Comparison of ENCODE assay signal across 27 cellular contexts in genomic region chr15:99110093-99110492, GRCh38. TPM values are rescaled to one million over a fixed set of nuclear protein-coding genes. Genes with fewer than 3 reads are reported as not detected.
DNase-seq lines count a peak whose midpoint lies in the region; ATAC-seq and TF ChIP-seq lines count a peak whose summit lies in the region.
"Had no signal": no experiment of that assay in that cellular context is flagged by ENCODE, and none has a peak within 500 bp of the region (broad histone marks: within the 10 kb centered on the region; RNA-seq: fewer than 3 reads in every experiment).

No MANE protein-coding gene starts in this region.

- H3K4me1 ChIP-seq in ascending aorta (peaks cover 16 to 51% of the 10 kb centered on the region in 2 donors), endodermal cell (ENCODE audit: control insufficient read depth, insufficient read depth, low read length) (no peaks in the 10 kb centered on the region), thoracic aorta (ENCODE audit: control insufficient read depth in 1 of 2, low read depth in 2 of 2) (peaks cover 21 to 67% of the 10 kb centered on the region in 2 donors)
- H3K4me1 ChIP-seq: neural progenitor cell had no signal

- H3K27ac Mint-ChIP-seq in endodermal cell: peak overlapping the region; percentile 23
- peak overlapping the region; percentile 87 for H3K27ac Mint-ChIP-seq in neural crest cell (ENCODE audit: unreplicated experiment)
- H3K27ac Mint-ChIP-seq: activated T-cell treated with anti-CD3 and anti-CD28 coated beads, Interleukin-2, amount 50 U/mL, for 24 hours; neural progenitor cell; stimulated activated naive CD8-positive, alpha-beta T cell treated with anti-CD3 and anti-CD28 coated beads, Interleukin-15, Interleukin-2, amounts not matched to agents 100 ng/mL and 50 ng/mL, for 24 hours; T-helper 2 cell treated with Interferon-gamma antibody and Interleukin-4, amounts not matched to agents 5 μg/mL and 100 μg/mL, for 36 hours had no signal

- H3K27me3 Mint-ChIP-seq in endodermal cell (ENCODE audit: insufficient read depth) (peaks cover 13% of the 10 kb centered on the region), neural crest cell (ENCODE audit: low read depth) (peaks cover 27% of the 10 kb centered on the region)

- H3K9me3 Mint-ChIP-seq in endodermal cell: no peaks in the 10 kb centered on the region
- no peaks in the 10 kb centered on the region for H3K9me3 Mint-ChIP-seq in neural crest cell
- H3K9me3 Mint-ChIP-seq: activated T-cell treated with anti-CD3 and anti-CD28 coated beads, Interleukin-2, amount 50 U/mL, for 24 hours; effector memory CD8-positive, alpha-beta T cell; neural progenitor cell; stimulated activated naive CD8-positive, alpha-beta T cell treated with anti-CD3 and anti-CD28 coated beads, Interleukin-15, Interleukin-2, amounts not matched to agents 100 ng/mL and 50 ng/mL, for 24 hours; T-helper 2 cell treated with Interferon-gamma antibody and Interleukin-4, amounts not matched to agents 5 μg/mL and 100 μg/mL, for 36 hours had no signal

- H3K4me1 Mint-ChIP-seq in endodermal cell (peaks cover 10% of the 10 kb centered on the region), neural crest cell (peaks cover 6% of the 10 kb centered on the region)

- H3K27me3 ChIP-seq in ascending aorta (no peaks in the 10 kb centered on the region), endodermal cell (ENCODE audit: control insufficient read depth, insufficient read depth, low read length, poor library complexity, severe bottlenecking) (peaks cover 20% of the 10 kb centered on the region), thoracic aorta (replicated peaks; ENCODE audit: insufficient read depth) (no peaks in the 10 kb centered on the region)

- H3K27ac ChIP-seq in ascending aorta (peak overlapping the region; percentile 79 to 95), endodermal cell (ENCODE audit: low read depth, low read length) (no peak overlapping the region), thoracic aorta (peak overlapping the region; percentile 80 to 83)
- H3K27ac ChIP-seq: C4-2B, neural progenitor cell, skin epidermis, VCaP had no signal

- DNase-seq in ascending aorta (ENCODE audit: low spot score in 2 of 2) (no peak), endodermal cell (no peak), neural crest cell (ENCODE audit: low read depth, low spot score) (no peak), thoracic aorta (ENCODE audit: low spot score) (no peak), amygdala (lab: John Stamatoyannopoulos, UW) (no peak), retina (no peak)
- DNase-seq: activated CD4-positive, alpha-beta T cell treated with anti-CD3 and anti-CD28 coated beads for 48 hours; activated naive CD4-positive, alpha-beta T cell treated with Interleukin-2 at 50 U/mL for 16 hours; activated T-cell treated with anti-CD3 and anti-CD28 coated beads, Interleukin-2, amount 50 U/mL, for 24 hours; Calu3; cortex of kidney; DND-41; effector memory CD8-positive, alpha-beta T cell; H7; NCI-H1048; NCI-H187 treated with DMSO at 0.1 percent for 48 hours; NCI-H2171 treated with DMSO at 0.1 percent for 48 hours; NCI-H524 treated with DMSO at 0.1 percent for 48 hours; SHP77 had no signal

- H3K4me3 Mint-ChIP-seq in endodermal cell (no peak overlapping the region), neural crest cell (no peak overlapping the region)
- H3K4me3 Mint-ChIP-seq: activated T-cell treated with anti-CD3 and anti-CD28 coated beads, Interleukin-2, amount 50 U/mL, for 24 hours; neural progenitor cell; stimulated activated naive CD8-positive, alpha-beta T cell treated with anti-CD3 and anti-CD28 coated beads, Interleukin-15, Interleukin-2, amounts not matched to agents 100 ng/mL and 50 ng/mL, for 24 hours; T-helper 2 cell treated with Interferon-gamma antibody and Interleukin-4, amounts not matched to agents 5 μg/mL and 100 μg/mL, for 36 hours had no signal

- TF ChIP-seq CTCF in ascending aorta (IDR thresholded peaks at IDR 0.05) (no peak), endodermal cell (conservative IDR thresholded peaks at IDR 0.05) (no peak), neural crest cell (conservative IDR thresholded peaks at IDR 0.05) (no peak), thoracic aorta (IDR thresholded peaks at IDR 0.05) (no peak)

- WGBS in endodermal cell (ENCODE audit: insufficient coverage in 1 of 2, insufficient read length in 1 of 2), 2 experiments: 97% methylated on average over 11 to 12 of the region's 12 CpGs

- H3K36me3 ChIP-seq in ascending aorta (peaks cover 0 to 10% of the 10 kb centered on the region in 2 donors), endodermal cell (ENCODE audit: control insufficient read depth, insufficient read depth, low read length) (no peaks in the 10 kb centered on the region), thoracic aorta (peaks cover 2% of the 10 kb centered on the region)
- H3K36me3 ChIP-seq: neural progenitor cell had no signal

- H3K36me3 Mint-ChIP-seq in endodermal cell (ENCODE audit: low read depth): peaks cover 17% of the 10 kb centered on the region
- H3K36me3 Mint-ChIP-seq in neural crest cell (ENCODE audit: low read depth): no peaks in the 10 kb centered on the region

- H3K4me3 ChIP-seq in ascending aorta: peak overlapping the region in 1 of 2 donors; percentile 32
- H3K4me3 ChIP-seq in endodermal cell (ENCODE audit: low read length): no peak overlapping the region
- peak overlapping the region; percentile 9 for H3K4me3 ChIP-seq in thoracic aorta
- H3K4me3 ChIP-seq: neural progenitor cell, skin epidermis had no signal

- no peaks in the 10 kb centered on the region for H3K9me3 ChIP-seq in ascending aorta
- H3K9me3 ChIP-seq in endodermal cell (ENCODE audit: control insufficient read depth, low read length): no peaks in the 10 kb centered on the region
- no peaks in the 10 kb centered on the region for H3K9me3 ChIP-seq in thoracic aorta

- H3K9ac ChIP-seq in endodermal cell (ENCODE audit: extremely low read depth, low read length, poor library complexity, severe bottlenecking): no peak overlapping the region
- H3K9ac ChIP-seq: neural progenitor cell had no signal

- ATAC-seq in thoracic aorta (ENCODE audit: insufficient number of reproducible peaks, low FRiP score, low read depth) (no peak), GM21576 (IDR thresholded peaks at IDR 0.05; ENCODE audit: unreplicated experiment) (no peak)
- ATAC-seq: effector memory CD8-positive, alpha-beta T cell; esophagus mucosa had no signal

- intact Hi-C loops in ascending aorta (cut with DNase I): loop anchor here (2.0 kb wide), 1 partner anchor 33 kb away; no protein-coding TSS in a partner anchor

RNA-seq across cellular contexts. Expression of gene SYNM, which starts 5.2 kb away (rescaled TPM):
- total RNA-seq in ascending aorta: 37.7 TPM
- 10 to 100 TPM in 1 of 2 donors, 1 to 10 TPM in 1; 2.3 to 12.5 TPM for total RNA-seq in endodermal cell
- 2.0 TPM for polyA plus RNA-seq in endodermal cell (2013, experiment 1 of 2)
- polyA plus RNA-seq in endodermal cell (2013, experiment 2 of 2): 2.5 TPM
- 3.1 and 3.5 TPM in 2 replicates for total RNA-seq in neural crest cell
- total RNA-seq in thoracic aorta: 100 to 1,000 TPM in 1 of 2 donors, 10 to 100 TPM in 1; 60.9 to 102 TPM
